Comparison of ENCODE assay signal across 26 cellular contexts in genomic region chr6:104888066-104888465, GRCh38.
"Had no signal": no experiment of that assay in that cellular context is flagged by ENCODE, and none has a peak within 500 bp of the region (broad histone marks: within the 10 kb centered on the region; RNA-seq: fewer than 3 reads in every experiment).

No MANE protein-coding gene starts in this region.

- H3K27ac Mint-ChIP-seq: natural killer cell; nephron; neural progenitor cell; progenitor cell of endocrine pancreas; stimulated activated memory B cell treated with anti-CD40 and anti-IgM and Interleukin-4, amounts not matched to agents 10 μg/mL and 1 μg/mL and 100 μg/mL, for 72 hours; type B pancreatic cell had no signal

- DNase-seq: natural killer cell; occipital lobe; ovary; posterior cingulate gyrus; psoas muscle; right cardiac atrium; spleen; stimulated activated CD4-positive, alpha-beta T cell treated with anti-CD3 and anti-CD28 coated beads, Interleukin-12 subunit alpha, Interleukin-12 subunit beta, amount 100 ng/mL, for 4 hours; stimulated activated CD4-positive, alpha-beta T cell treated with anti-CD3 and anti-CD28 coated beads, Interleukin-1b, Interleukin-23, amount 100 ng/mL, for 48 hours; stimulated activated CD4-positive, alpha-beta T cell treated with anti-CD3 and anti-CD28 coated beads, Interleukin-4, amount 100 ng/mL, for 1 hour; stimulated activated CD4-positive, alpha-beta T cell treated with anti-CD3 and anti-CD28 coated beads, Interleukin-4, amount 100 ng/mL, for 4 hours; stimulated activated CD8-positive, alpha-beta memory T cell treated with anti-CD3 and anti-CD28 coated beads, Interleukin-4, amount 100 ng/mL, for 48 hours; stimulated activated naive CD4-positive, alpha-beta T cell; stimulated activated naive CD8-positive, alpha-beta T cell treated with anti-CD3 and anti-CD28 coated beads, Interleukin-15, amount 100 ng/mL, for 72 hours; stimulated activated naive CD8-positive, alpha-beta T cell treated with anti-CD3 and anti-CD28 coated beads, Interleukin-15, Interleukin-2, amounts not matched to agents 100 U/mL and 50 U/mL, for 24 hours; substantia nigra; tibial artery; transverse colon; upper lobe of right lung; uterus had no signal

- H3K4me1 Mint-ChIP-seq: natural killer cell; nephron; neural progenitor cell; stimulated activated memory B cell treated with anti-CD40 and anti-IgM and Interleukin-4, amounts not matched to agents 10 μg/mL and 1 μg/mL and 100 μg/mL, for 72 hours; stimulated activated naive CD8-positive, alpha-beta T cell treated with anti-CD3 and anti-CD28 coated beads, Interleukin-15, amount 100 ng/mL, for 72 hours had no signal

- H3K27me3 Mint-ChIP-seq: progenitor cell of endocrine pancreas, type B pancreatic cell had no signal

- ATAC-seq: psoas muscle; right cardiac atrium; sciatic nerve; stimulated activated memory B cell treated with anti-CD40 and anti-IgM and Interleukin-4, amounts not matched to agents 10 μg/mL and 1 μg/mL and 100 μg/mL, for 72 hours; stimulated activated naive CD8-positive, alpha-beta T cell treated with anti-CD3 and anti-CD28 coated beads, Interleukin-15, amount 100 ng/mL, for 72 hours; stimulated activated naive CD8-positive, alpha-beta T cell treated with anti-CD3 and anti-CD28 coated beads, Interleukin-15, Interleukin-2, amounts not matched to agents 100 U/mL and 50 U/mL, for 24 hours had no signal

- H3K4me3 Mint-ChIP-seq: natural killer cell; nephron; neural progenitor cell; stimulated activated memory B cell treated with anti-CD40 and anti-IgM and Interleukin-4, amounts not matched to agents 10 μg/mL and 1 μg/mL and 100 μg/mL, for 72 hours; stimulated activated naive CD8-positive, alpha-beta T cell treated with anti-CD3 and anti-CD28 coated beads, Interleukin-15, amount 100 ng/mL, for 72 hours; type B pancreatic cell had no signal

- H3K36me3 Mint-ChIP-seq: natural killer cell; stimulated activated memory B cell treated with anti-CD40 and anti-IgM and Interleukin-4, amounts not matched to agents 10 μg/mL and 1 μg/mL and 100 μg/mL, for 72 hours; type B pancreatic cell had no signal
